8 cellular contexts compared by ENCODE assay signal in genomic region chr13:26929971-26930730, GRCh38.
DNase-seq lines count a peak whose midpoint lies in the region; ATAC-seq, FAIRE-seq and TF ChIP-seq lines count a peak whose summit lies in the region.

No MANE protein-coding gene starts in this region.

- peaks cover 22% of the 10 kb centered on the region for H3K27me3 ChIP-seq in left ventricle myocardium inferior (ENCODE audit: low read depth)
- no peaks in the 10 kb centered on the region for H3K27me3 ChIP-seq in psoas muscle (ENCODE audit: insufficient read depth in 3 of 3, low read length in 2 of 3)
- H3K27me3 ChIP-seq in aorta (ENCODE audit: control insufficient read depth in 1 of 2, insufficient read depth in 2 of 2, low read length in 1 of 2): no peaks in the 10 kb centered on the region

- intact Hi-C loops in left ventricle myocardium inferior (cut with micrococcal nuclease): loop anchor here (5.0 kb wide), 1 partner anchor 223 kb away; no protein-coding TSS in a partner anchor
- intact Hi-C loops in psoas muscle (cut with DNase I): loop anchor here (5.0 to 10.0 kb wide), 2 partner anchors 223 to 225 kb away; no protein-coding TSS in a partner anchor
- intact Hi-C loops in aorta (cut with DNase I): loop anchor here in 1 of 2 donors (5.0 kb wide), 1 partner anchor 223 kb away; no protein-coding TSS in a partner anchor

- POLR2A ChIA-PET in AG04449 (lab: Yijun Ruan, JAX): no interaction called here

- CTCF ChIA-PET in AG04449 (lab: Yijun Ruan, JAX): interaction anchor here (0.6 to 3.9 kb wide), 45 partner anchors 9 to 1846 kb away, joined by 3 to 63 read pairs (median 3); partner anchors contain the start of gene MTIF3

- H3K27ac ChIP-seq in left ventricle myocardium inferior (replicated peaks): no peak overlapping the region
- H3K27ac ChIP-seq in psoas muscle: no peak overlapping the region
- no peak overlapping the region for H3K27ac ChIP-seq in aorta (ENCODE audit: low read depth in 1 of 2, low read length in 2 of 2)

- H3K36me3 ChIP-seq in left ventricle myocardium inferior (no peaks in the 10 kb centered on the region), psoas muscle (ENCODE audit: insufficient read depth in 1 of 2, low read depth in 1 of 2) (no peaks in the 10 kb centered on the region), aorta (ENCODE audit: control insufficient read depth in 1 of 2, insufficient read depth in 2 of 2, low read length in 1 of 2) (no peaks in the 10 kb centered on the region)

- H3K4me3 Mint-ChIP-seq in activated naive CD8-positive, alpha-beta T cell treated with anti-CD3 and anti-CD28 coated beads, Interleukin-2, amount 50 U/mL, for 24 hours: no peak overlapping the region

- peak; percentile 40 for ATAC-seq in activated naive CD8-positive, alpha-beta T cell treated with anti-CD3 and anti-CD28 coated beads, Interleukin-2, amount 50 U/mL, for 24 hours
- ATAC-seq in psoas muscle (peak in 2 of 4 donors; percentile 60 to 71), aorta (ENCODE audit: low FRiP score) (peak; percentile 75)

- H3K4me3 ChIP-seq in AG04449 (ENCODE audit: low read depth, low read length) (no peak overlapping the region; the same call in 1 of the 2 replicates), left ventricle myocardium inferior (no peak overlapping the region), psoas muscle (no peak overlapping the region), aorta (ENCODE audit: low read length in 2 of 2) (no peak overlapping the region)

- H3K27ac Mint-ChIP-seq in activated naive CD8-positive, alpha-beta T cell treated with anti-CD3 and anti-CD28 coated beads, Interleukin-2, amount 50 U/mL, for 24 hours: no peak overlapping the region

- peak; percentile 61 for FAIRE-seq in GM19239 (lab: Jason Lieb, UNC)

- DNase-seq in AG04449 (ENCODE audit: low read depth, low spot score): no peak
- DNase-seq in GM19239 (ENCODE audit: insufficient read length, low spot score): peak; percentile 64
- DNase-seq in NCI-H128 (lab: John Stamatoyannopoulos, UW; ENCODE audit: unreplicated experiment): peak; percentile 56
- peak; percentile 11 to 66 for DNase-seq in SW 1271 (lab: John Stamatoyannopoulos, UW)
- DNase-seq in activated naive CD8-positive, alpha-beta T cell treated with anti-CD3 and anti-CD28 coated beads, Interleukin-2, amount 50 U/mL, for 24 hours: peak; percentile 81
- peak; percentile 62 for DNase-seq in left ventricle myocardium inferior
- peak; percentile 56 to 72 for DNase-seq in psoas muscle
- peak; percentile 73 to 93 for DNase-seq in aorta

- peaks cover 7% of the 10 kb centered on the region for H3K27me3 Mint-ChIP-seq in activated naive CD8-positive, alpha-beta T cell treated with anti-CD3 and anti-CD28 coated beads, Interleukin-2, amount 50 U/mL, for 24 hours

- no peaks in the 10 kb centered on the region for H3K4me1 Mint-ChIP-seq in activated naive CD8-positive, alpha-beta T cell treated with anti-CD3 and anti-CD28 coated beads, Interleukin-2, amount 50 U/mL, for 24 hours

- H3K36me3 Mint-ChIP-seq in activated naive CD8-positive, alpha-beta T cell treated with anti-CD3 and anti-CD28 coated beads, Interleukin-2, amount 50 U/mL, for 24 hours (ENCODE audit: low read depth): no peaks in the 10 kb centered on the region

- H3K9me3 ChIP-seq in left ventricle myocardium inferior (replicated peaks): no peaks in the 10 kb centered on the region
- H3K9me3 ChIP-seq in psoas muscle: no peaks in the 10 kb centered on the region
- no peaks in the 10 kb centered on the region for H3K9me3 ChIP-seq in aorta (ENCODE audit: control insufficient read depth, low read length)

- no peaks in the 10 kb centered on the region for H3K9me3 Mint-ChIP-seq in activated naive CD8-positive, alpha-beta T cell treated with anti-CD3 and anti-CD28 coated beads, Interleukin-2, amount 50 U/mL, for 24 hours

- TF ChIP-seq CTCF in AG04449 (IDR thresholded peaks at IDR 0.05; ENCODE audit: insufficient read depth, low read length, missing control alignments) (peak; percentile 83), left ventricle myocardium inferior (IDR thresholded peaks at IDR 0.05; ENCODE audit: borderline replicate concordance) (peak; percentile 97), psoas muscle (IDR thresholded peaks at IDR 0.05) (peak; percentile 93)

- WGBS in psoas muscle, 3 donors: 12 to 14% (median 13%) methylated on average over 21 of the region's 21 CpGs
- WGBS in aorta, 2 donors: 9 to 10% methylated on average over 21 of the region's 21 CpGs

- H3K4me1 ChIP-seq in left ventricle myocardium inferior: no peaks in the 10 kb centered on the region
- no peaks in the 10 kb centered on the region for H3K4me1 ChIP-seq in psoas muscle
- no peaks in the 10 kb centered on the region for H3K4me1 ChIP-seq in aorta (ENCODE audit: control insufficient read depth in 1 of 2, insufficient read depth in 2 of 2, low read length in 2 of 2)
